Comparison of ENCODE assay signal across 16 cellular contexts in the genomic region with DNA sequence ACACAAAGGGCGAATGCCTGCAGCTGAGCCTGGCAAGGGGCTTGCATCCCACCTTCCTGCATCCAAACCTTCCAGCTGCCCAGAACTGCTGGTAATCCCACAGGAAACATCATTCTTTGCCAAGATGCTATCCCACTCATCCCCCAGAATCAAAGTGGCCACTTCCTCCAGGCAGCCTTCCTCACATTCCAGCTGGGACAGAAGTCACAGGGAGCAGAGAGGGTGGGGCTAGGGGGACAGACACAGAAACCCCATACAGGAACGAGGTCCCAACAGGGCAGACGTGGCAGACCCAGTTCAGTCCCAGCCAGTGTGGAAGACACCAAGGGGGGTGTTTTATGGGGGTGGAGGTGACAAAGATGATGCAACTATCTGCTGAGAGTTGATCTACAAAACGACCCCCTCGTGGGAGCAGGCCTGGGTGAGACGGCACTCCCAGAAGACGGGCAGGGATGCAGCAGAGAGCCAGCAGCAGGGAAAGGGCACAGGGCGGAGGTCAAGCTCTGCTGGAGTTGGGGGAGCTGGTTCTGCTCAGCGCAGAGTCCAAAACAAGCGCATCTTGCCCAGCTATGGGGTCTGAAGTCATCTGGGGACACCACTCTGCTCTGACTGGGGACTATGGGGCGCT. TPM values are rescaled to one million over a fixed set of nuclear protein-coding genes. Genes with fewer than 3 reads are reported as not detected.
DNase-seq lines count a peak whose midpoint lies in the region; ATAC-seq and TF ChIP-seq lines count a peak whose summit lies in the region.
"Had no signal": no experiment of that assay in that cellular context is flagged by ENCODE, and none has a peak within 500 bp of the region (broad histone marks: within the 10 kb centered on the region; RNA-seq: fewer than 3 reads in every experiment).

No MANE protein-coding gene starts in this region.

- H3K4me2 ChIP-seq in Loucy (ENCODE audit: low read depth, low read length, poor library complexity, severe bottlenecking) (peak overlapping the region; percentile 97), smooth muscle cell (no peak overlapping the region)

- ATAC-seq in mucosa of descending colon: no peak

- peaks cover 21% of the 10 kb centered on the region; the same call in 1 of the 2 replicates for H3K36me3 ChIP-seq in Loucy (ENCODE audit: insufficient read depth, low read length)
- H3K36me3 ChIP-seq in esophagus (ENCODE audit: control insufficient read depth in 2 of 2, insufficient read depth in 2 of 2, low read length in 1 of 2): peaks cover 6 to 25% of the 10 kb centered on the region in 2 donors
- H3K36me3 ChIP-seq in smooth muscle cell (ENCODE audit: low read depth): no peaks in the 10 kb centered on the region
- peaks cover 4% of the 10 kb centered on the region for H3K36me3 ChIP-seq in mucosa of descending colon (ENCODE audit: low read depth)

- peaks cover 34% of the 10 kb centered on the region for H3K4me1 Mint-ChIP-seq in activated CD4-positive, alpha-beta T cell treated with anti-CD3 and anti-CD28 coated beads, Interleukin-2, amount 10 ng/mL, durations not matched to agents 7 days and 5 days
- H3K4me1 Mint-ChIP-seq in glutamatergic neuron (ENCODE audit: low read depth, unreplicated experiment): peaks cover 18% of the 10 kb centered on the region

- CTCF ChIA-PET in activated CD4-positive, alpha-beta T cell treated with anti-CD3 and anti-CD28 coated beads, Interleukin-2, amount 10 ng/mL, durations not matched to agents 7 days and 5 days (lab: Charles Lee): no interaction called here

- POLR2A ChIA-PET in activated CD4-positive, alpha-beta T cell treated with anti-CD3 and anti-CD28 coated beads, Interleukin-2, amount 10 ng/mL, durations not matched to agents 7 days and 5 days (lab: Charles Lee): no interaction called here

- intact Hi-C loops in mucosa of descending colon (cut with DNase I, micrococcal nuclease): no loop called here

- H4K20me1 ChIP-seq in Loucy (ENCODE audit: insufficient read depth, low read length, poor library complexity, severe bottlenecking): peaks cover 44% of the 10 kb centered on the region
- peaks cover 55% of the 10 kb centered on the region for H4K20me1 ChIP-seq in smooth muscle cell (ENCODE audit: low read depth)

- H3K9ac ChIP-seq in Loucy (ENCODE audit: low read depth, low read length, poor library complexity, severe bottlenecking) (no peak overlapping the region), smooth muscle cell (ENCODE audit: low read depth) (no peak overlapping the region)

- peaks cover 37% of the 10 kb centered on the region for H3K36me3 Mint-ChIP-seq in activated CD4-positive, alpha-beta T cell treated with anti-CD3 and anti-CD28 coated beads, Interleukin-2, amount 10 ng/mL, durations not matched to agents 7 days and 5 days (ENCODE audit: low read depth)
- no peaks in the 10 kb centered on the region for H3K36me3 Mint-ChIP-seq in glutamatergic neuron (ENCODE audit: unreplicated experiment)

- DNase-seq in activated CD4-positive, alpha-beta T cell treated with anti-CD3 and anti-CD28 coated beads, Interleukin-2, amount 10 ng/mL, durations not matched to agents 7 days and 5 days: no peak
- DNase-seq in activated CD4-positive, alpha-beta T cell treated with anti-CD3 and anti-CD28 coated beads for 4 hours: no peak
- DNase-seq in smooth muscle cell (lab: John Stamatoyannopoulos, UW; ENCODE audit: unreplicated experiment) (no peak), pons (ENCODE audit: low spot score) (no peak), mucosa of descending colon (no peak), glutamatergic neuron (no peak)
- DNase-seq: activated CD4-positive, CD25-positive, alpha-beta regulatory T cell; brain microvascular endothelial cell; effector CD4-positive, alpha-beta T cell; KBM-7; NCI-H510A; Peyer's patch; stimulated activated naive CD4-positive, alpha-beta T cell had no signal

- H3K4me3 Mint-ChIP-seq in activated CD4-positive, alpha-beta T cell treated with anti-CD3 and anti-CD28 coated beads, Interleukin-2, amount 10 ng/mL, durations not matched to agents 7 days and 5 days: no peak overlapping the region
- H3K4me3 Mint-ChIP-seq in glutamatergic neuron (ENCODE audit: unreplicated experiment): no peak overlapping the region
- H3K4me3 Mint-ChIP-seq: activated T-helper 1 cell treated with anti-CD3 and anti-CD28 coated beads, Interleukin-12 subunit alpha, Interleukin-12 subunit beta, Interleukin-2, Interleukin-4 antibody, amounts not matched to agents 30 ng/mL and 10 ng/mL and 1 ng/mL, durations not matched to agents 14 hours and 24 hours and 36 hours had no signal

- H3K27me3 Mint-ChIP-seq in activated CD4-positive, alpha-beta T cell treated with anti-CD3 and anti-CD28 coated beads, Interleukin-2, amount 10 ng/mL, durations not matched to agents 7 days and 5 days: no peaks in the 10 kb centered on the region
- H3K27me3 Mint-ChIP-seq in glutamatergic neuron (ENCODE audit: unreplicated experiment): peaks cover 11% of the 10 kb centered on the region

- H3K9me2 ChIP-seq in Loucy (replicated peaks; ENCODE audit: low read depth, low read length): no peaks in the 10 kb centered on the region

- 76 to 77% methylated on average over 11 of the region's 11 CpGs for WGBS in esophagus, 2 donors
- 79% methylated on average over 11 of the region's 11 CpGs for WGBS in smooth muscle cell (ENCODE audit: low lambda C conversion rate)

- H3K4me3 ChIP-seq in Loucy (ENCODE audit: low read length, poor library complexity, severe bottlenecking): no peak overlapping the region
- no peak overlapping the region for H3K4me3 ChIP-seq in esophagus (ENCODE audit: low read depth in 1 of 2, low read length in 2 of 2)
- H3K4me3 ChIP-seq in smooth muscle cell: no peak overlapping the region
- no peak overlapping the region for H3K4me3 ChIP-seq in mucosa of descending colon
- H3K4me3 ChIP-seq: Peyer's patch had no signal

- no peak overlapping the region for H2AFZ ChIP-seq in Loucy (ENCODE audit: low read length)
- H2AFZ ChIP-seq in smooth muscle cell (ENCODE audit: low read depth): no peak overlapping the region

- H3F3A ChIP-seq in Loucy (ENCODE audit: low read depth): no peaks in the 10 kb centered on the region
- no peaks in the 10 kb centered on the region for H3F3A ChIP-seq in smooth muscle cell (ENCODE audit: low read depth)

- peak overlapping the region; percentile 69 for H3K27ac ChIP-seq in esophagus (ENCODE audit: low read depth in 2 of 2, low read length in 1 of 2)
- H3K27ac ChIP-seq in smooth muscle cell (ENCODE audit: low read depth): peak overlapping the region; percentile 5
- H3K27ac ChIP-seq: brain microvascular endothelial cell had no signal

- peak overlapping the region; percentile 57 for H3K27ac Mint-ChIP-seq in activated CD4-positive, alpha-beta T cell treated with anti-CD3 and anti-CD28 coated beads, Interleukin-2, amount 10 ng/mL, durations not matched to agents 7 days and 5 days
- no peak overlapping the region for H3K27ac Mint-ChIP-seq in glutamatergic neuron (ENCODE audit: unreplicated experiment)
- H3K27ac Mint-ChIP-seq: activated T-helper 1 cell treated with anti-CD3 and anti-CD28 coated beads, Interleukin-12 subunit alpha, Interleukin-12 subunit beta, Interleukin-2, Interleukin-4 antibody, amounts not matched to agents 30 ng/mL and 10 ng/mL and 1 ng/mL, durations not matched to agents 14 hours and 24 hours and 36 hours had no signal

- TF ChIP-seq CTCF in Loucy (conservative IDR thresholded peaks at IDR 0.05; ENCODE audit: low read length) (no peak), smooth muscle cell (IDR thresholded peaks at IDR 0.05; ENCODE audit: borderline replicate concordance, insufficient read depth, poor library complexity, severe bottlenecking) (no peak), mucosa of descending colon (IDR thresholded peaks at IDR 0.05) (no peak), glutamatergic neuron (IDR thresholded peaks at IDR 0.05; ENCODE audit: partially characterized antibody, unreplicated experiment) (no peak)

- H3K79me2 ChIP-seq in Loucy (ENCODE audit: insufficient read depth, low read length): peaks cover 81% of the 10 kb centered on the region
- H3K79me2 ChIP-seq in smooth muscle cell (ENCODE audit: low read depth): peaks cover 28% of the 10 kb centered on the region

- H3K9me3 ChIP-seq in Loucy (ENCODE audit: insufficient read depth, low read depth, low read length) (no peaks in the 10 kb centered on the region), esophagus (ENCODE audit: control insufficient read depth in 2 of 2, insufficient read depth in 1 of 2, low read depth in 1 of 2, low read length in 1 of 2) (peaks cover 0 to 2% of the 10 kb centered on the region in 2 donors), smooth muscle cell (replicated peaks; ENCODE audit: low read depth) (no peaks in the 10 kb centered on the region), mucosa of descending colon (no peaks in the 10 kb centered on the region)
- H3K9me3 ChIP-seq: Peyer's patch had no signal

- peaks cover 5% of the 10 kb centered on the region for H3K27me3 ChIP-seq in Loucy (ENCODE audit: insufficient read depth, low read length, poor library complexity, severe bottlenecking)
- H3K27me3 ChIP-seq in esophagus (ENCODE audit: control insufficient read depth in 1 of 2, insufficient read depth in 2 of 2, low read length in 2 of 2): no peaks in the 10 kb centered on the region
- H3K27me3 ChIP-seq in smooth muscle cell (ENCODE audit: low read depth): no peaks in the 10 kb centered on the region
- H3K27me3 ChIP-seq: brain microvascular endothelial cell, Peyer's patch had no signal

- H3K4me1 ChIP-seq in Loucy (ENCODE audit: insufficient read depth, low read length, poor library complexity, severe bottlenecking): peaks cover 31% of the 10 kb centered on the region
- H3K4me1 ChIP-seq in esophagus (ENCODE audit: control insufficient read depth in 2 of 2, insufficient read depth in 2 of 2, low read length in 1 of 2): peaks cover 11 to 46% of the 10 kb centered on the region in 2 donors
- peaks cover 13% of the 10 kb centered on the region for H3K4me1 ChIP-seq in smooth muscle cell (ENCODE audit: low read depth)
- H3K4me1 ChIP-seq in mucosa of descending colon (ENCODE audit: low read depth): peaks cover 18% of the 10 kb centered on the region

- H3K9me3 Mint-ChIP-seq in activated CD4-positive, alpha-beta T cell treated with anti-CD3 and anti-CD28 coated beads, Interleukin-2, amount 10 ng/mL, durations not matched to agents 7 days and 5 days: no peaks in the 10 kb centered on the region
- H3K9me3 Mint-ChIP-seq in glutamatergic neuron (ENCODE audit: unreplicated experiment): peaks cover 6% of the 10 kb centered on the region
- H3K9me3 Mint-ChIP-seq: activated T-helper 1 cell treated with anti-CD3 and anti-CD28 coated beads, Interleukin-12 subunit alpha, Interleukin-12 subunit beta, Interleukin-2, Interleukin-4 antibody, amounts not matched to agents 30 ng/mL and 10 ng/mL and 1 ng/mL, durations not matched to agents 14 hours and 24 hours and 36 hours had no signal

RNA-seq across cellular contexts. Expression of gene GNB1L, which starts 4.1 kb away (rescaled TPM):
- 1 to 10 TPM; 5.3 to 7.3 TPM for total RNA-seq in activated CD4-positive, alpha-beta T cell treated with anti-CD3 and anti-CD28 coated beads, Interleukin-2, amount 10 ng/mL, durations not matched to agents 7 days and 5 days
- 1 to 10 TPM; 4.7 to 6.6 TPM for polyA plus RNA-seq in esophagus
- 2.3 and 4.1 TPM in 2 replicates for total RNA-seq in smooth muscle cell
- 7.4 and 7.9 TPM in 2 replicates for polyA plus RNA-seq in smooth muscle cell
- 1 to 10 TPM; 2.7 to 4.7 (median 3.4) TPM for total RNA-seq in mucosa of descending colon
- total RNA-seq in glutamatergic neuron (ENCODE audit: unreplicated experiment): 5.0 TPM

RNA-seq across cellular contexts. Expression of gene RTL10, which starts 4.1 kb away (rescaled TPM):
- total RNA-seq in activated CD4-positive, alpha-beta T cell treated with anti-CD3 and anti-CD28 coated beads, Interleukin-2, amount 10 ng/mL, durations not matched to agents 7 days and 5 days: 10 to 100 TPM; 21.4 to 21.5 TPM
- polyA plus RNA-seq in esophagus: 10 to 100 TPM in 1 of 2 donors, 1 to 10 TPM in 1; 8.1 to 13.8 TPM
- 3.8 and 7.3 TPM in 2 replicates for total RNA-seq in smooth muscle cell
- polyA plus RNA-seq in smooth muscle cell: 7.5 TPM in 2 replicates
- 10 to 100 TPM; 10.1 to 12.2 (median 11.9) TPM for total RNA-seq in mucosa of descending colon
- 12.1 TPM for total RNA-seq in glutamatergic neuron (ENCODE audit: unreplicated experiment)
